ENCODE assay signal across 1 cellular context in genomic region chr17:31549525-31550388, GRCh38.
A peak's percentile ranks its signal among the peaks of the same experiment; 100 is the strongest.
TF ChIP-seq lines count a peak whose summit lies in the region.

No MANE protein-coding gene starts in this region.

TF ChIP-seq in K562, 482 proteins besides CTCF, POLR2A, EP300 and RAD21 (continued from another document and continues in another):
- peak; percentile 94 for TF ChIP-seq ZBTB40 (IDR thresholded peaks at IDR 0.05)
- no peak for TF ChIP-seq ZBTB40 (CRISPR knock-in tag; IDR thresholded peaks at IDR 0.05)
- TF ChIP-seq BDP1 (IDR thresholded peaks at IDR 0.05; ENCODE audit: insufficient read depth, insufficient read length) = peak; percentile 51
- TF ChIP-seq RAD51 (IDR thresholded peaks at IDR 0.05; ENCODE audit: borderline replicate concordance, low read depth) = no peak
- TF ChIP-seq E2F8 (IDR thresholded peaks at IDR 0.05; ENCODE audit: low read depth, partially characterized antibody) = peak; percentile 72
- TF ChIP-seq GATAD2B (IDR thresholded peaks at IDR 0.05; ENCODE audit: borderline replicate concordance) = peak; percentile 63; the same call in 1 of the 2 replicates
- peak; percentile 91; the same call in 1 of the 2 replicates for TF ChIP-seq CBX1 (IDR thresholded peaks at IDR 0.05; ENCODE audit: low read depth)
- peak; percentile 17; the same call in 1 of the 2 replicates for TF ChIP-seq STAT5A (IDR thresholded peaks at IDR 0.05; ENCODE audit: borderline replicate concordance, low read length)
- no peak for TF ChIP-seq TSHZ1 (CRISPR knock-in tag; IDR thresholded peaks at IDR 0.05)
- no peak for TF ChIP-seq DPF2 (IDR thresholded peaks at IDR 0.05)
- TF ChIP-seq RBFOX2 (IDR thresholded peaks at IDR 0.05; ENCODE audit: low read depth, low read length) = peak; percentile 90
- no peak for TF ChIP-seq YBX1 (IDR thresholded peaks at IDR 0.05)
- TF ChIP-seq, protein P1, sequence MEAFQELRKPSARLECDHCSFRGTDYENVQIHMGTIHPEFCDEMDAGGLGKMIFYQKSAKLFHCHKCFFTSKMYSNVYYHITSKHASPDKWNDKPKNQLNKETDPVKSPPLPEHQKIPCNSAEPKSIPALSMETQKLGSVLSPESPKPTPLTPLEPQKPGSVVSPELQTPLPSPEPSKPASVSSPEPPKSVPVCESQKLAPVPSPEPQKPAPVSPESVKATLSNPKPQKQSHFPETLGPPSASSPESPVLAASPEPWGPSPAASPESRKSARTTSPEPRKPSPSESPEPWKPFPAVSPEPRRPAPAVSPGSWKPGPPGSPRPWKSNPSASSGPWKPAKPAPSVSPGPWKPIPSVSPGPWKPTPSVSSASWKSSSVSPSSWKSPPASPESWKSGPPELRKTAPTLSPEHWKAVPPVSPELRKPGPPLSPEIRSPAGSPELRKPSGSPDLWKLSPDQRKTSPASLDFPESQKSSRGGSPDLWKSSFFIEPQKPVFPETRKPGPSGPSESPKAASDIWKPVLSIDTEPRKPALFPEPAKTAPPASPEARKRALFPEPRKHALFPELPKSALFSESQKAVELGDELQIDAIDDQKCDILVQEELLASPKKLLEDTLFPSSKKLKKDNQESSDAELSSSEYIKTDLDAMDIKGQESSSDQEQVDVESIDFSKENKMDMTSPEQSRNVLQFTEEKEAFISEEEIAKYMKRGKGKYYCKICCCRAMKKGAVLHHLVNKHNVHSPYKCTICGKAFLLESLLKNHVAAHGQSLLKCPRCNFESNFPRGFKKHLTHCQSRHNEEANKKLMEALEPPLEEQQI (IDR thresholded peaks at IDR 0.05) = no peak
- peak; percentile 55; the same call in 1 of the 2 replicates for TF ChIP-seq NCOA1 (IDR thresholded peaks at IDR 0.05; ENCODE audit: low read depth)
- TF ChIP-seq BCOR (IDR thresholded peaks at IDR 0.05) = 0 out of 2 replicates have a peak, but pooled peaks have one; percentile 12
- TF ChIP-seq, protein P2, sequence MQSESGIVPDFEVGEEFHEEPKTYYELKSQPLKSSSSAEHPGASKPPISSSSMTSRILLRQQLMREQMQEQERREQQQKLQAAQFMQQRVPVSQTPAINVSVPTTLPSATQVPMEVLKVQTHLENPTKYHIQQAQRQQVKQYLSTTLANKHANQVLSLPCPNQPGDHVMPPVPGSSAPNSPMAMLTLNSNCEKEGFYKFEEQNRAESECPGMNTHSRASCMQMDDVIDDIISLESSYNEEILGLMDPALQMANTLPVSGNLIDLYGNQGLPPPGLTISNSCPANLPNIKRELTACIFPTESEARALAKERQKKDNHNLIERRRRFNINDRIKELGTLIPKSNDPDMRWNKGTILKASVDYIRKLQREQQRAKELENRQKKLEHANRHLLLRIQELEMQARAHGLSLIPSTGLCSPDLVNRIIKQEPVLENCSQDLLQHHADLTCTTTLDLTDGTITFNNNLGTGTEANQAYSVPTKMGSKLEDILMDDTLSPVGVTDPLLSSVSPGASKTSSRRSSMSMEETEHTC (IDR thresholded peaks at IDR 0.05) = no peak
- TF ChIP-seq BCL6 (CRISPR knock-in tag; IDR thresholded peaks at IDR 0.05) = no peak
- TF ChIP-seq ZBTB7A (IDR thresholded peaks at IDR 0.05; ENCODE audit: borderline replicate concordance, control insufficient read depth, low read depth, low read length) = peak; percentile 76
- 0 out of 2 replicates have a peak, but pooled peaks have one; percentile 14 for TF ChIP-seq CGGBP1 (CRISPR knock-in tag; IDR thresholded peaks at IDR 0.05)
- TF ChIP-seq STAT5B (CRISPR knock-in tag; IDR thresholded peaks at IDR 0.05) = no peak
- no peak for TF ChIP-seq XRCC4 (IDR thresholded peaks at IDR 0.05; ENCODE audit: extremely low read depth, insufficient read depth, insufficient read length)
- TF ChIP-seq FOSL1 (tag; conservative IDR thresholded peaks at IDR 0.05) = peak; percentile 29; the same call in 1 of the 2 replicates
- TF ChIP-seq L3MBTL2 (IDR thresholded peaks at IDR 0.05) = peak; percentile 51
- no peak for TF ChIP-seq RFX7 (CRISPR knock-in tag; IDR thresholded peaks at IDR 0.05)
- TF ChIP-seq TCF7 (IDR thresholded peaks at IDR 0.05; ENCODE audit: borderline replicate concordance) = peak; percentile 49; the same call in 1 of the 2 replicates
- no peak for TF ChIP-seq ZNF398 (CRISPR knock-in tag; IDR thresholded peaks at IDR 0.05)
- TF ChIP-seq FOXM1 (IDR thresholded peaks at IDR 0.05; ENCODE audit: low read depth) = no peak
- TF ChIP-seq FOXM1 (CRISPR knock-in tag; IDR thresholded peaks at IDR 0.05; ENCODE audit: low read depth) = peak; percentile 80; the same call in 1 of the 2 replicates
- TF ChIP-seq ZFX (CRISPR knock-in tag; IDR thresholded peaks at IDR 0.05) = peak; percentile 28; the same call in 1 of the 2 replicates
- no peak for TF ChIP-seq ZNF354B (CRISPR knock-in tag; IDR thresholded peaks at IDR 0.05)
- peak; percentile 86 for TF ChIP-seq RBBP5 (IDR thresholded peaks at IDR 0.05; ENCODE audit: borderline replicate concordance, insufficient read depth, low read length, poor library complexity, severe bottlenecking)
- peak in 1 of 2 experiments; percentile 60; a peak in 1 of 4 replicates for TF ChIP-seq KDM4B (IDR thresholded peaks at IDR 0.05; ENCODE audit: borderline replicate concordance in 2 of 2, low read depth in 1 of 2)
- no peak for TF ChIP-seq XRCC3 (IDR thresholded peaks at IDR 0.05)
- 0 out of 2 replicates have a peak, but pooled peaks have one; percentile 38 for TF ChIP-seq ILF3 (IDR thresholded peaks at IDR 0.05; ENCODE audit: borderline replicate concordance)
- TF ChIP-seq ZBTB26 (CRISPR knock-in tag; IDR thresholded peaks at IDR 0.05) = no peak
- no peak for TF ChIP-seq ZFP1 (CRISPR knock-in tag; IDR thresholded peaks at IDR 0.05)
- TF ChIP-seq CREB1 (IDR thresholded peaks at IDR 0.05) = peak; percentile 16; the same call in 1 of the 2 replicates
- no peak for TF ChIP-seq CREB1 (CRISPR knock-in tag; IDR thresholded peaks at IDR 0.05)
